ENCODE assay signal across 33 cellular contexts in genomic region chr3:164748626-164749025, GRCh38.
"Had no signal": no experiment of that assay in that cellular context is flagged by ENCODE, and none has a peak within 500 bp of the region (broad histone marks: within the 10 kb centered on the region; RNA-seq: fewer than 3 reads in every experiment).

No MANE protein-coding gene starts in this region.

- H2AFZ ChIP-seq: neural progenitor cell, parathyroid adenoma had no signal

- H3K36me3 ChIP-seq: brain microvascular endothelial cell, esophagus muscularis mucosa, gastrocnemius medialis, left lung, lower lobe of right lung, neural progenitor cell, thyroid gland, upper lobe of left lung, vagina, WERI-Rb-1 had no signal

- H3K9ac ChIP-seq: neural progenitor cell, parathyroid adenoma had no signal

- ATAC-seq: activated CD4-positive, CD25-positive, alpha-beta regulatory T cell treated with anti-CD3 and anti-CD28 coated beads, Interleukin-2, amount 50 U/mL, for 24 hours; gastrocnemius medialis; left lung; lower lobe of right lung; natural killer cell; psoas muscle; right cardiac atrium; stimulated activated memory B cell treated with anti-CD40 and anti-IgM and Interleukin-4, amounts not matched to agents 10 μg/mL and 1 μg/mL and 100 μg/mL, for 72 hours; stimulated activated naive CD8-positive, alpha-beta T cell treated with anti-CD3 and anti-CD28 coated beads, Interleukin-15, amount 100 ng/mL, for 72 hours had no signal

- FAIRE-seq: astrocyte, islet of Langerhans had no signal

- H3K4me2 ChIP-seq: neural progenitor cell had no signal

- H3K27me3 ChIP-seq: brain microvascular endothelial cell, esophagus muscularis mucosa, gastrocnemius medialis, left lung, neural progenitor cell, thyroid gland, upper lobe of left lung, vagina had no signal

- H3K27ac ChIP-seq: brain microvascular endothelial cell, esophagus muscularis mucosa, gastrocnemius medialis, left lung, lower lobe of right lung, neural progenitor cell, parathyroid adenoma, psoas muscle, thyroid gland, upper lobe of left lung, vagina, WERI-Rb-1 had no signal

- DNase-seq: activated CD4-positive, alpha-beta T cell treated with anti-CD3 and anti-CD28 coated beads for 48 hours; activated CD4-positive, alpha-beta T cell treated with anti-CD3 and anti-CD28 coated beads, Interleukin-2, amount 50 U/mL, for 48 hours; activated CD8-positive, alpha-beta memory T cell treated with anti-CD3 and anti-CD28 coated beads for 24 hours; activated effector memory CD4-positive, alpha-beta T cell treated with anti-CD3 and anti-CD28 coated beads, Interleukin-2, amount 50 U/mL, for 16 hours; activated naive CD4-positive, alpha-beta T cell treated with anti-CD3 and anti-CD28 coated beads, Interleukin-2, amount 10 ng/mL, durations not matched to agents 7 days and 5 days; activated naive CD8-positive, alpha-beta T cell treated with anti-CD3 and anti-CD28 coated beads, Interleukin-2, amount 10 ng/mL, durations not matched to agents 7 days and 5 days; amniotic stem cell; brain microvascular endothelial cell; central memory CD4-positive, alpha-beta T cell; gastrocnemius medialis; glutamatergic neuron; left lung; lower lobe of right lung; mesendoderm; natural killer cell; occipital lobe; psoas muscle; right cardiac atrium; stimulated activated CD4-positive, alpha-beta T cell treated with anti-CD3 and anti-CD28 coated beads, Interleukin-4, amount 100 ng/mL, for 1 hour; stimulated activated CD8-positive, alpha-beta memory T cell treated with anti-CD3 and anti-CD28 coated beads, Interleukin-4, amount 100 ng/mL, for 48 hours; stimulated activated naive CD8-positive, alpha-beta T cell treated with anti-CD3 and anti-CD28 coated beads, Interleukin-15, amount 100 ng/mL, for 72 hours; T-helper 1 cell; thyroid gland; upper lobe of left lung; WERI-Rb-1 had no signal

- H3K9me3 ChIP-seq: esophagus muscularis mucosa, gastrocnemius medialis, left lung, lower lobe of right lung, psoas muscle, thyroid gland, upper lobe of left lung, vagina had no signal

- H3K4me1 ChIP-seq: left lung, lower lobe of right lung, neural progenitor cell, parathyroid adenoma, thyroid gland, upper lobe of left lung, vagina had no signal

- H3K4me3 ChIP-seq: esophagus muscularis mucosa, gastrocnemius medialis, left lung, lower lobe of right lung, neural progenitor cell, psoas muscle, thyroid gland, upper lobe of left lung, vagina had no signal
